Comparison of ENCODE assay signal across 20 cellular contexts in genomic region chr12:42510823-42511222, GRCh38.
"Had no signal": no experiment of that assay in that cellular context is flagged by ENCODE, and none has a peak within 500 bp of the region (broad histone marks: within the 10 kb centered on the region; RNA-seq: fewer than 3 reads in every experiment).

No MANE protein-coding gene starts in this region.

- ATAC-seq: left lobe of liver had no signal

- H3K27ac ChIP-seq: ascending aorta, thyroid gland, VCaP had no signal

- H3K9me3 Mint-ChIP-seq: neural crest cell had no signal

- H3K36me3 ChIP-seq: ascending aorta, thyroid gland had no signal

- H3K4me3 Mint-ChIP-seq: neural crest cell had no signal

- H3K27ac Mint-ChIP-seq: progenitor cell of endocrine pancreas had no signal

- H3K4me3 ChIP-seq: ascending aorta, thyroid gland had no signal

- H3K27me3 ChIP-seq: ascending aorta, thyroid gland had no signal

- DNase-seq: activated CD4-positive, alpha-beta T cell treated with anti-CD3 and anti-CD28 coated beads for 1 hour; activated CD8-positive, alpha-beta memory T cell treated with anti-CD3 and anti-CD28 coated beads for 24 hours; activated CD8-positive, alpha-beta memory T cell treated with anti-CD3 and anti-CD28 coated beads, Interleukin-2, amount 50 U/mL, for 48 hours; activated effector memory CD4-positive, alpha-beta T cell treated with Interleukin-2 at 50 U/mL for 16 hours; activated naive CD4-positive, alpha-beta T cell treated with anti-CD3 and anti-CD28 coated beads, Interleukin-2, amount 50 U/mL, for 16 hours; activated T-cell treated with anti-CD3 and anti-CD28 coated beads, Interleukin-2, amount 50 U/mL, for 48 hours; dermis blood vessel endothelial cell; effector memory CD4-positive, alpha-beta T cell; midbrain; stimulated activated CD4-positive, alpha-beta T cell treated with anti-CD3 and anti-CD28 coated beads, Interleukin-1b, Interleukin-23, amount 100 ng/mL, for 48 hours; stimulated activated CD8-positive, alpha-beta memory T cell treated with anti-CD3 and anti-CD28 coated beads, Interleukin-4, amount 100 ng/mL, for 48 hours; stimulated activated naive CD4-positive, alpha-beta T cell; T-helper 1 cell; T-helper 9 cell; thyroid gland had no signal

- H3K4me1 ChIP-seq: thyroid gland had no signal

- H3K27me3 Mint-ChIP-seq: progenitor cell of endocrine pancreas had no signal

- H3K9me3 ChIP-seq: ascending aorta, thyroid gland had no signal
